Comparison of ENCODE assay signal across 21 cellular contexts in genomic region chr1:67130673-67131072, GRCh38. TPM values are rescaled to one million over a fixed set of nuclear protein-coding genes. Genes with fewer than 3 reads are reported as not detected.
A peak's percentile ranks its signal among the peaks of the same experiment; 100 is the strongest.
DNase-seq lines count a peak whose midpoint lies in the region; ATAC-seq lines count a peak whose summit lies in the region.
"Had no signal": no experiment of that assay in that cellular context is flagged by ENCODE, and none has a peak within 500 bp of the region (broad histone marks: within the 10 kb centered on the region; RNA-seq: fewer than 3 reads in every experiment).

No MANE protein-coding gene starts in this region.

- H3K4me1 ChIP-seq in adipocyte (ENCODE audit: control insufficient read depth, insufficient read depth, low read length): peaks cover 26% of the 10 kb centered on the region
- H3K4me1 ChIP-seq: BLaER1 had no signal

- no peaks in the 10 kb centered on the region for H3K9me3 Mint-ChIP-seq in activated CD4-positive, alpha-beta T cell treated with anti-CD3 and anti-CD28 coated beads, Interleukin-2, amount 10 ng/mL, durations not matched to agents 24 days and 14 days
- no peaks in the 10 kb centered on the region for H3K9me3 Mint-ChIP-seq in activated CD4-positive, alpha-beta T cell treated with anti-CD3 and anti-CD28 coated beads for 36 hours (ENCODE audit: low read depth)
- H3K9me3 Mint-ChIP-seq: CD8-positive, alpha-beta T cell; GM23338; H9 had no signal

- H3K4me3 ChIP-seq in adipocyte (ENCODE audit: low read length): no peak overlapping the region
- H3K4me3 ChIP-seq: BLaER1, GM23338 had no signal

- ATAC-seq in activated CD4-positive, alpha-beta T cell treated with anti-CD3 and anti-CD28 coated beads for 36 hours: no peak
- ATAC-seq in GM18511 (IDR thresholded peaks at IDR 0.05; ENCODE audit: unreplicated experiment): no peak
- ATAC-seq: CD8-positive, alpha-beta T cell; GM23338; HCT116 had no signal

- CTCF ChIA-PET in activated CD4-positive, alpha-beta T cell treated with anti-CD3 and anti-CD28 coated beads for 36 hours (lab: Charles Lee): interaction anchor here (2.6 kb wide), 1 partner anchor 83 kb away, joined by 7 read pairs; no protein-coding TSS in a partner anchor

- H3K9me3 ChIP-seq in adipocyte (ENCODE audit: control insufficient read depth, low read length): no peaks in the 10 kb centered on the region
- H3K9me3 ChIP-seq: Caco-2 had no signal

- H3K36me3 ChIP-seq in adipocyte (ENCODE audit: control insufficient read depth, insufficient read depth, low read length, severe bottlenecking): no peaks in the 10 kb centered on the region
- H3K36me3 ChIP-seq: BLaER1 had no signal

- H3K9ac ChIP-seq in adipocyte (ENCODE audit: low read length): no peak overlapping the region
- H3K9ac ChIP-seq: BLaER1 had no signal

- peaks cover 14% of the 10 kb centered on the region for H3K4me1 Mint-ChIP-seq in activated CD4-positive, alpha-beta T cell treated with anti-CD3 and anti-CD28 coated beads, Interleukin-2, amount 10 ng/mL, durations not matched to agents 24 days and 14 days
- H3K4me1 Mint-ChIP-seq in activated CD4-positive, alpha-beta T cell treated with anti-CD3 and anti-CD28 coated beads for 36 hours: peaks cover 14% of the 10 kb centered on the region

- peaks cover 2% of the 10 kb centered on the region for H3K27me3 Mint-ChIP-seq in activated CD4-positive, alpha-beta T cell treated with anti-CD3 and anti-CD28 coated beads, Interleukin-2, amount 10 ng/mL, durations not matched to agents 24 days and 14 days
- no peaks in the 10 kb centered on the region for H3K27me3 Mint-ChIP-seq in activated CD4-positive, alpha-beta T cell treated with anti-CD3 and anti-CD28 coated beads for 36 hours
- H3K27me3 Mint-ChIP-seq: CD4-positive, CD25-positive, alpha-beta regulatory T cell had no signal

- H3K4me3 Mint-ChIP-seq in activated CD4-positive, alpha-beta T cell treated with anti-CD3 and anti-CD28 coated beads, Interleukin-2, amount 10 ng/mL, durations not matched to agents 24 days and 14 days: no peak overlapping the region
- no peak overlapping the region for H3K4me3 Mint-ChIP-seq in activated CD4-positive, alpha-beta T cell treated with anti-CD3 and anti-CD28 coated beads for 36 hours
- H3K4me3 Mint-ChIP-seq: B cell; CD4-positive, CD25-positive, alpha-beta regulatory T cell; CD8-positive, alpha-beta T cell; GM23338; H9 had no signal

- intact Hi-C loops in activated CD4-positive, alpha-beta T cell treated with anti-CD3 and anti-CD28 coated beads, Interleukin-2, amount 10 ng/mL, durations not matched to agents 24 days and 14 days (cut with micrococcal nuclease): no loop called here
- intact Hi-C loops in activated CD4-positive, alpha-beta T cell treated with anti-CD3 and anti-CD28 coated beads for 36 hours (cut with DNase I, micrococcal nuclease): no loop called here

- DNase-seq in DMS 273 (lab: John Stamatoyannopoulos, UW; ENCODE audit: unreplicated experiment): peak; percentile 6
- no peak for DNase-seq in DMS 273 treated with DMSO at 0.1 percent for 48 hours (lab: John Stamatoyannopoulos, UW)
- peak; percentile 16 for DNase-seq in NCI-H2196 (lab: John Stamatoyannopoulos, UW; ENCODE audit: unreplicated experiment)
- no peak for DNase-seq in NCI-H2196 treated with DMSO at 0.1 percent for 48 hours (lab: John Stamatoyannopoulos, UW; ENCODE audit: unreplicated experiment)
- DNase-seq in activated CD4-positive, alpha-beta T cell treated with anti-CD3 and anti-CD28 coated beads, Interleukin-2, amount 10 ng/mL, durations not matched to agents 24 days and 14 days: peak; percentile 21
- DNase-seq in activated CD4-positive, alpha-beta T cell treated with anti-CD3 and anti-CD28 coated beads for 36 hours: no peak
- peak; percentile 8 for DNase-seq in adipocyte (ENCODE audit: low read depth)
- DNase-seq: Caco-2; CD4-positive, CD25-positive, alpha-beta regulatory T cell; CD8-positive, alpha-beta T cell; DMS79 treated with DMSO at 0.1 percent for 48 hours; GF-D8; H9 had no signal

- H3K27ac Mint-ChIP-seq in activated CD4-positive, alpha-beta T cell treated with anti-CD3 and anti-CD28 coated beads, Interleukin-2, amount 10 ng/mL, durations not matched to agents 24 days and 14 days: no peak overlapping the region
- H3K27ac Mint-ChIP-seq in activated CD4-positive, alpha-beta T cell treated with anti-CD3 and anti-CD28 coated beads for 36 hours: no peak overlapping the region
- H3K27ac Mint-ChIP-seq: B cell; CD8-positive, alpha-beta T cell; GM23338; H9 had no signal

- POLR2A ChIA-PET in activated CD4-positive, alpha-beta T cell treated with anti-CD3 and anti-CD28 coated beads for 36 hours (lab: Charles Lee): no interaction called here

- H3K27me3 ChIP-seq in adipocyte (replicated peaks; ENCODE audit: control insufficient read depth, insufficient read depth, low read length): no peaks in the 10 kb centered on the region
- H3K27me3 ChIP-seq: BLaER1 had no signal

- H3K36me3 Mint-ChIP-seq in activated CD4-positive, alpha-beta T cell treated with anti-CD3 and anti-CD28 coated beads, Interleukin-2, amount 10 ng/mL, durations not matched to agents 24 days and 14 days (ENCODE audit: low read depth): no peaks in the 10 kb centered on the region
- no peaks in the 10 kb centered on the region for H3K36me3 Mint-ChIP-seq in activated CD4-positive, alpha-beta T cell treated with anti-CD3 and anti-CD28 coated beads for 36 hours (ENCODE audit: low read depth)
- H3K36me3 Mint-ChIP-seq: CD4-positive, CD25-positive, alpha-beta regulatory T cell; CD8-positive, alpha-beta T cell had no signal

RNA-seq across cellular contexts. Expression of gene C1orf141, which starts 4.1 kb away (rescaled TPM):
- not detected in 2 replicates for total RNA-seq in activated CD4-positive, alpha-beta T cell treated with anti-CD3 and anti-CD28 coated beads, Interleukin-2, amount 10 ng/mL, durations not matched to agents 24 days and 14 days
- total RNA-seq in activated CD4-positive, alpha-beta T cell treated with anti-CD3 and anti-CD28 coated beads for 36 hours: under 1 TPM in 1 of 2 experiments, not detected in 1; 0.11 TPM
- total RNA-seq: B cell; Caco-2; CD4-positive, CD25-positive, alpha-beta regulatory T cell; CD8-positive, alpha-beta T cell; Daoy; G401; GM23338; H4; H9 had no signal

RNA-seq across cellular contexts. Expression of gene IL23R, which starts 35.6 kb away (rescaled TPM):
- 3.1 and 3.8 TPM in 2 replicates for total RNA-seq in activated CD4-positive, alpha-beta T cell treated with anti-CD3 and anti-CD28 coated beads, Interleukin-2, amount 10 ng/mL, durations not matched to agents 24 days and 14 days
- total RNA-seq in activated CD4-positive, alpha-beta T cell treated with anti-CD3 and anti-CD28 coated beads for 36 hours: 1 to 10 TPM; 7.1 to 9.3 TPM
- total RNA-seq: B cell; Caco-2; CD4-positive, CD25-positive, alpha-beta regulatory T cell; Daoy; G401; GM23338; H4; H9 had no signal

Comparison
In these comparisons a context has a peak if more than half of its experiments do, and no peak if none do; other contexts are left out.
1. DNase-seq: peak in DMS 273 (single experiment), NCI-H2196 (single experiment), activated CD4-positive, alpha-beta T cell treated with anti-CD3 and anti-CD28 coated beads, Interleukin-2, amount 10 ng/mL, durations not matched to agents 24 days and 14 days (single experiment) and adipocyte (single experiment); none in DMS 273 treated with DMSO at 0.1 percent for 48 hours (single experiment), NCI-H2196 treated with DMSO at 0.1 percent for 48 hours (single experiment) and activated CD4-positive, alpha-beta T cell treated with anti-CD3 and anti-CD28 coated beads for 36 hours (single experiment).